ENCODE assay signal across 20 cellular contexts in the genomic region with DNA sequence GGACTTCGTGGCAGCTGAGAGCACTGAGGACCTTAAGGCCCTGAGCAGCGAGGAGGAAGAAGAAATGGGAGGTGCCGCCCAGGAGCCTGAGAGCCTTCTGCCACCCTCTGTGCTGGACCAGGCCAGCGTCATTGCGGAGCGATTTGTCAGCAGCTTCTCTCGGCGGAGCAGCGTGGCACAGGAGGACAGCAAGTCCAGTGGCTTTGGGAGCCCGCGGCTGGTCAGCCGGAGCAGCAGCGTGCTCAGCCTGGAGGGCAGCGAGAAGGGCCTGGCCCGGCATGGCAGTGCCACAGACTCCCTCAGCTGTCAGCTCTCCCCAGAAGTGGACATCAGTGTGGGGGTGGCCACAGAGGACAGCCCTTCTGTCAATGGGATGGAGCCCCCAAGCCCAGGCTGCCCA.
"Had no signal": no experiment of that assay in that cellular context is flagged by ENCODE, and none has a peak within 500 bp of the region (broad histone marks: within the 10 kb centered on the region; RNA-seq: fewer than 3 reads in every experiment).

No MANE protein-coding gene starts in this region.

- H3K27me3 ChIP-seq: esophagus squamous epithelium, gastroesophageal sphincter, left lung, sigmoid colon, suprapubic skin, thyroid gland, uterus had no signal

- DNase-seq: cortex of kidney; effector memory CD8-positive, alpha-beta T cell; esophagus squamous epithelium; foreskin fibroblast; glutamatergic neuron; left lung; lower lobe of right lung; sigmoid colon; stimulated activated CD4-positive, alpha-beta T cell treated with anti-CD3 and anti-CD28 coated beads, Interleukin-2, amount 100 ng/mL, for 24 hours; stimulated activated CD4-positive, alpha-beta T cell treated with anti-CD3 and anti-CD28 coated beads, Interleukin-4, amount 100 ng/mL, for 4 hours; stimulated activated naive CD8-positive, alpha-beta T cell treated with anti-CD3 and anti-CD28 coated beads, Interleukin-15, Interleukin-2, amounts not matched to agents 100 U/mL and 50 U/mL, for 24 hours; thyroid gland; uterus had no signal

- H3K27ac ChIP-seq: esophagus squamous epithelium, gastroesophageal sphincter, left lung, lower lobe of right lung, sigmoid colon, skin epidermis, suprapubic skin, thyroid gland, uterus had no signal

- H3K27me3 Mint-ChIP-seq: effector memory CD8-positive, alpha-beta T cell; memory B cell; type B pancreatic cell had no signal

- H3K27ac Mint-ChIP-seq: memory B cell, mesothelial cell of epicardium, nephron, type B pancreatic cell had no signal

- H3K4me3 ChIP-seq: esophagus squamous epithelium, gastroesophageal sphincter, left lung, lower lobe of right lung, sigmoid colon, skin epidermis, suprapubic skin, thyroid gland, uterus had no signal

- H3K9me3 Mint-ChIP-seq: memory B cell, mesothelial cell of epicardium, nephron, type B pancreatic cell had no signal

- ATAC-seq: effector memory CD8-positive, alpha-beta T cell; gastroesophageal sphincter; left lung; lower lobe of right lung; stimulated activated naive CD8-positive, alpha-beta T cell treated with anti-CD3 and anti-CD28 coated beads, Interleukin-15, Interleukin-2, amounts not matched to agents 100 U/mL and 50 U/mL, for 24 hours had no signal

- H3K36me3 ChIP-seq: uterus had no signal

- H3K9me3 ChIP-seq: esophagus squamous epithelium, gastroesophageal sphincter, left lung, lower lobe of right lung, sigmoid colon, suprapubic skin, thyroid gland, uterus had no signal

- H3K4me1 Mint-ChIP-seq: memory B cell had no signal

- H3K36me3 Mint-ChIP-seq: memory B cell had no signal

- H3K4me3 Mint-ChIP-seq: effector memory CD8-positive, alpha-beta T cell; memory B cell; mesothelial cell of epicardium; nephron; type B pancreatic cell had no signal
